Comparison of ENCODE assay signal across 8 cellular contexts in the genomic region with DNA sequence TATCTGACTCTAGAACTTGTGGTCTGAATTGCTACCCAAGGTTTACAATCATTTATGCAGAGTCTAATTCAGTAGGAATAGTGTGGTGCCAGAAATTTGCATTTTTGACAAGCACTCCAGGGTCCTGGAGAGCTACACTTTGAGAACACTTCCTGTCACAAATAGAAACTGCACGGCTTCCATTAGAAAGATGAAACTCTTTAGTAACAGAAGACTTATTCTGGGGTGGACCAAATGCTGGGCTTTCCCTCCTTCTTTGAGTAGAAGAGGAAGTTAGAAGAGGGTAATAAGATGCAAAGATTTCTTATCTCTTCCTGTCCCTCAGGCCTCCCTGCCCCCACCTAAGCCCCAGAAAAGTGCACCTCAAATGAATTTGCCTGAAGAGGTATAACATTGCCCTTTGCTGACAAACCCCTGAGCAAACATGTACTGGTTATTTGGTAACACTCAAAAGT. TPM values are rescaled to one million over a fixed set of nuclear protein-coding genes. Genes with fewer than 3 reads are reported as not detected.
DNase-seq lines count a peak whose midpoint lies in the region; ATAC-seq, FAIRE-seq and TF ChIP-seq lines count a peak whose summit lies in the region.

No MANE protein-coding gene starts in this region.

- peaks cover 0 to 2% (median 0%) of the 10 kb centered on the region in 3 donors for H3K27me3 Mint-ChIP-seq in immature natural killer cell (ENCODE audit: low read depth in 3 of 3)
- H3K27me3 Mint-ChIP-seq in Calu3 (ENCODE audit: unreplicated experiment) = no peaks in the 10 kb centered on the region

- H3K27ac Mint-ChIP-seq in immature natural killer cell (peak overlapping the region; percentile 51 to 79 (median 72)), Calu3 (ENCODE audit: unreplicated experiment) (no peak overlapping the region)

- H3K4me3 Mint-ChIP-seq in immature natural killer cell (peak overlapping the region in 4 of 5 donors; percentile 11 to 55 (median 32)), Calu3 (ENCODE audit: low read depth, unreplicated experiment) (no peak overlapping the region)

- H4K20me1 ChIP-seq in Loucy (ENCODE audit: insufficient read depth, low read length, poor library complexity, severe bottlenecking) = no peaks in the 10 kb centered on the region

- peaks cover 5% of the 10 kb centered on the region; the same call in 1 of the 2 replicates for H3F3A ChIP-seq in Loucy (ENCODE audit: low read depth)

- intact Hi-C loops in Calu3 (cut with micrococcal nuclease; ENCODE audit: unreplicated experiment) = no loop called here

- peak in 1 of 3 donors; percentile 3 for DNase-seq in immature natural killer cell
- no peak for DNase-seq in Calu3
- no peak for DNase-seq in activated CD4-positive, alpha-beta T cell treated with anti-CD3 and anti-CD28 coated beads for 48 hours
- DNase-seq in small intestine = no peak
- DNase-seq in D721Med (ENCODE audit: insufficient read length, low spot score) = no peak

- H3K4me3 ChIP-seq in Loucy (ENCODE audit: low read length, poor library complexity, severe bottlenecking) (peak overlapping the region; percentile 50), small intestine (ENCODE audit: low read depth in 1 of 2, low read length in 2 of 2) (no peak overlapping the region)

- H3K9me3 ChIP-seq in Loucy (ENCODE audit: insufficient read depth, low read depth, low read length) (no peaks in the 10 kb centered on the region), small intestine (ENCODE audit: control insufficient read depth, low read depth) (no peaks in the 10 kb centered on the region)

- H3K27me3 ChIP-seq in Loucy (ENCODE audit: insufficient read depth, low read length, poor library complexity, severe bottlenecking) = no peaks in the 10 kb centered on the region
- H3K27me3 ChIP-seq in small intestine (ENCODE audit: control insufficient read depth in 2 of 2, insufficient read depth in 2 of 2, low read length in 2 of 2) = no peaks in the 10 kb centered on the region

- peaks cover 4 to 26% (median 8%) of the 10 kb centered on the region in 3 donors for H3K36me3 Mint-ChIP-seq in immature natural killer cell
- no peaks in the 10 kb centered on the region for H3K36me3 Mint-ChIP-seq in Calu3 (ENCODE audit: insufficient read depth, unreplicated experiment)

- peak overlapping the region in 1 of 2 donors; percentile 12 for H3K27ac ChIP-seq in small intestine (ENCODE audit: low read depth in 1 of 2, low read length in 1 of 2)

- H3K4me2 ChIP-seq in Loucy (ENCODE audit: low read depth, low read length, poor library complexity, severe bottlenecking) = peak overlapping the region; percentile 74

- H3K4me1 ChIP-seq in Loucy (ENCODE audit: insufficient read depth, low read length, poor library complexity, severe bottlenecking) (peaks cover 52% of the 10 kb centered on the region), small intestine (ENCODE audit: control insufficient read depth in 2 of 2, insufficient read depth in 1 of 2, low read depth in 1 of 2, low read length in 1 of 2) (no peaks in the 10 kb centered on the region)

- H3K9me3 Mint-ChIP-seq in immature natural killer cell = no peaks in the 10 kb centered on the region
- no peaks in the 10 kb centered on the region for H3K9me3 Mint-ChIP-seq in Calu3 (ENCODE audit: low read depth, unreplicated experiment)

- no TSS peak for BruUV-seq in Calu3 (replicated peaks; lab: Mats Ljungman, UMichigan)

- CTCF ChIA-PET in Calu3 (lab: Charles Lee) = no interaction called here

- peaks cover 52 to 65% of the 10 kb centered on the region in 2 donors for H3K4me1 Mint-ChIP-seq in immature natural killer cell
- no peaks in the 10 kb centered on the region for H3K4me1 Mint-ChIP-seq in Calu3 (ENCODE audit: low read depth, unreplicated experiment)

- no peaks in the 10 kb centered on the region for H3K9me2 ChIP-seq in Loucy (replicated peaks; ENCODE audit: low read depth, low read length)

- H3K36me3 ChIP-seq in Loucy (ENCODE audit: insufficient read depth, low read length) (peaks cover 23% of the 10 kb centered on the region; the same call in 1 of the 2 replicates), small intestine (ENCODE audit: control insufficient read depth in 2 of 2, insufficient read depth in 2 of 2, low read length in 2 of 2) (peaks cover 0 to 9% of the 10 kb centered on the region in 2 donors)

- WGBS in small intestine, 3 donors = 63 to 92% (median 68%) methylated on average over 1 of the region's 1 CpG

- FAIRE-seq in small intestine (lab: Jason Lieb, UNC) = no peak
- FAIRE-seq in D721Med (lab: Jason Lieb, UNC) = no peak

- no peak for TF ChIP-seq CTCF in Loucy (conservative IDR thresholded peaks at IDR 0.05; ENCODE audit: low read length)
- no peak for TF ChIP-seq CTCF in Calu3 (IDR thresholded peaks at IDR 0.05; ENCODE audit: unreplicated experiment)
- TF ChIP-seq CTCF in D721Med (IDR thresholded peaks at IDR 0.05; ENCODE audit: insufficient read depth, missing control alignments) = no peak

- H3K9ac ChIP-seq in Loucy (ENCODE audit: low read depth, low read length, poor library complexity, severe bottlenecking) = no peak overlapping the region

- no peak overlapping the region for H2AFZ ChIP-seq in Loucy (ENCODE audit: low read length)

- peak; percentile 87 for ATAC-seq in GM18867 (IDR thresholded peaks at IDR 0.05; ENCODE audit: unreplicated experiment)
- peak; percentile 82 for ATAC-seq in HG02588 (IDR thresholded peaks at IDR 0.05; ENCODE audit: unreplicated experiment)

- H3K79me2 ChIP-seq in Loucy (ENCODE audit: insufficient read depth, low read length) = peaks cover 23% of the 10 kb centered on the region

RNA-seq across cellular contexts. Expression of gene DGLUCY, which starts 28.4 kb away (rescaled TPM):
- polyA plus RNA-seq in immature natural killer cell (10 to 100 TPM; 31.8 to 71.6 (median 50.5) TPM), small intestine (10 to 100 TPM; 11.9 to 35.4 (median 25.0) TPM)
- 69.3 and 78.5 TPM in 2 replicates for total RNA-seq in Calu3 (2022)
